ENCODE assay signal across 20 cellular contexts in the genomic region with DNA sequence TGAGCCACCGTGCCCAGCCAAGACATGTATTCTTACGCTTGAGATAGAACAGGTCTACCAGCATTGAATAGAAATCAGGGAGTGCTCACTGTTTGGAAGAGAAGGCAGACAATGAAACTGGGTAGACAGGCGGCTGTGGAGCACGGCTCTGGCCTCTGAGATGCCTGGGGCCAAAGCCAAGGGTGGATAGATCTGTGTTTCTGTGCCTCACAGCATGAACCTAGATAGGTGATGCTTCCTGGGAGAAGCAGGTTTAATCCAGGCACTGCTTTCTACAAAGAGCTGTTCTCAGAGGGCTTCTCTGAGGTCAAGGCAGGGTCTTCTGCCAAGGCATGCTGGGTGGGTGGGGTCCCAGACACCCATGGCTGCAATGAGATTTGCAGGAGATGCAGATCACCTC. TPM values are rescaled to one million over a fixed set of nuclear protein-coding genes. Genes with fewer than 3 reads are reported as not detected.
"Had no signal": no experiment of that assay in that cellular context is flagged by ENCODE, and none has a peak within 500 bp of the region (broad histone marks: within the 10 kb centered on the region; RNA-seq: fewer than 3 reads in every experiment).

No MANE protein-coding gene starts in this region.

- H3K27ac Mint-ChIP-seq: dendritic cell treated with granulocyte-macrophage colony-stimulating factor and Interleukin-4, amounts not matched to agents 40 ng/mL and 50 ng/mL, for 4 days had no signal

- H3K4me3 ChIP-seq: gastroesophageal sphincter, hepatocyte, mucosa of descending colon, stomach, testis, upper lobe of right lung had no signal

- H3K9me3 ChIP-seq: gastroesophageal sphincter, mucosa of descending colon, stomach, testis, upper lobe of right lung had no signal

- ATAC-seq: gastroesophageal sphincter; mucosa of descending colon; naive thymus-derived CD8-positive, alpha-beta T cell; right cardiac atrium; upper lobe of right lung had no signal

- H3K36me3 ChIP-seq: gastroesophageal sphincter, stomach, upper lobe of right lung had no signal

- H3K27ac ChIP-seq: epithelial cell of prostate, gastroesophageal sphincter, hepatocyte, testis, upper lobe of right lung had no signal

- H2AFZ ChIP-seq: hepatocyte had no signal

- H3K4me3 Mint-ChIP-seq: dendritic cell treated with granulocyte-macrophage colony-stimulating factor and Interleukin-4, amounts not matched to agents 40 ng/mL and 50 ng/mL, for 4 days had no signal

- H3K9me3 Mint-ChIP-seq: dendritic cell treated with granulocyte-macrophage colony-stimulating factor and Interleukin-4, amounts not matched to agents 40 ng/mL and 50 ng/mL, for 4 days; naive thymus-derived CD8-positive, alpha-beta T cell had no signal

- H3K36me3 Mint-ChIP-seq: naive thymus-derived CD8-positive, alpha-beta T cell had no signal

- DNase-seq: activated CD4-positive, alpha-beta T cell treated with anti-CD3 and anti-CD28 coated beads, Interleukin-2, amount 50 U/mL, for 1 hour; activated CD4-positive, CD25-positive, alpha-beta regulatory T cell; activated naive CD4-positive, alpha-beta T cell; activated T-cell treated with anti-CD3 and anti-CD28 coated beads for 4 hours; anterior cingulate cortex; cerebellar nuclear complex; effector memory CD4-positive, alpha-beta T cell; islet precursor cell; naive thymus-derived CD8-positive, alpha-beta T cell; nucleus accumbens; right cardiac atrium; stomach; testis; upper lobe of right lung had no signal

- H3K4me2 ChIP-seq: hepatocyte had no signal

- H3K27me3 ChIP-seq: testis, upper lobe of right lung had no signal

RNA-seq across cellular contexts. Expression of a gene that starts 24.6 kb away (rescaled TPM):
- total RNA-seq: gastroesophageal sphincter; hepatocyte; mucosa of descending colon; naive thymus-derived CD8-positive, alpha-beta T cell; posterior vena cava; right cardiac atrium; stomach; upper lobe of right lung had no signal
- polyA plus RNA-seq: hepatocyte; naive thymus-derived CD8-positive, alpha-beta T cell; right cardiac atrium; stomach had no signal
